11 cellular contexts compared by ENCODE assay signal in the genomic region with DNA sequence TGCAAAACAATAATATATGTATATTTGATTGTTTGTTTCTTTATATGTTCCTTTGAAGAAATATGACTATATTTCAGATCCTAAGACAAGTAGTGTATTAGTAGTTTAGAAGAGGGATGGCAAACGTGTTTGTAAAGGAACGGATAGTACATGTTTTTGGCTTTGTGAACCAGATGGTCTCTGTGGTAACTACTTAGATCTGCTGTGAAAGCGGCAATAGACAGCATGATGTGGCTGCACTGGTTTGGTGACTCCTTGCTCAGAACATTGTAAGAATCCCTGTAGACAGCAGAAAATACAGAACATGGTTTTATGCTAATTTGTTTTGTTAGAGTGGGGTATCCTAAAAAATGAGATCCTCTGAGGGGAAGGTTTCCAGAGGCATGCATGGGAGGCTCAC. TPM values are rescaled to one million over a fixed set of nuclear protein-coding genes. Genes with fewer than 3 reads are reported as not detected.
DNase-seq lines count a peak whose midpoint lies in the region; ATAC-seq lines count a peak whose summit lies in the region.
"Had no signal": no experiment of that assay in that cellular context is flagged by ENCODE, and none has a peak within 500 bp of the region (broad histone marks: within the 10 kb centered on the region; RNA-seq: fewer than 3 reads in every experiment).

No MANE protein-coding gene starts in this region.

- peaks cover 45% of the 10 kb centered on the region for H3K4me1 Mint-ChIP-seq in activated naive CD8-positive, alpha-beta T cell (ENCODE audit: low read depth)
- peaks cover 36% of the 10 kb centered on the region for H3K4me1 Mint-ChIP-seq in activated naive CD8-positive, alpha-beta T cell treated with anti-CD3 and anti-CD28 coated beads for 36 hours
- peaks cover 6% of the 10 kb centered on the region for H3K4me1 Mint-ChIP-seq in activated T-helper 17 cell treated with anti-CD3 and anti-CD28 coated beads, Interleukin-2, amount 50 U/mL, for 72 hours
- peaks cover 57% of the 10 kb centered on the region for H3K4me1 Mint-ChIP-seq in stimulated activated memory B cell treated with anti-CD40 and anti-IgM and Interleukin-4, amounts not matched to agents 10 μg/mL and 1 μg/mL and 100 μg/mL, for 72 hours

- no peaks in the 10 kb centered on the region for H3K9me3 Mint-ChIP-seq in activated naive CD8-positive, alpha-beta T cell (ENCODE audit: low read depth)
- no peaks in the 10 kb centered on the region for H3K9me3 Mint-ChIP-seq in activated naive CD8-positive, alpha-beta T cell treated with anti-CD3 and anti-CD28 coated beads for 36 hours
- H3K9me3 Mint-ChIP-seq in activated T-helper 17 cell treated with anti-CD3 and anti-CD28 coated beads, Interleukin-2, amount 50 U/mL, for 72 hours, result no peaks in the 10 kb centered on the region
- H3K9me3 Mint-ChIP-seq in stimulated activated memory B cell treated with anti-CD40 and anti-IgM and Interleukin-4, amounts not matched to agents 10 μg/mL and 1 μg/mL and 100 μg/mL, for 72 hours, result no peaks in the 10 kb centered on the region
- H3K9me3 Mint-ChIP-seq: stimulated activated naive CD8-positive, alpha-beta T cell treated with anti-CD3 and anti-CD28 coated beads, Interleukin-15, amount 100 ng/mL, for 72 hours had no signal

- peak overlapping the region; percentile 42 for H3K27ac Mint-ChIP-seq in activated naive CD8-positive, alpha-beta T cell
- H3K27ac Mint-ChIP-seq in activated naive CD8-positive, alpha-beta T cell treated with anti-CD3 and anti-CD28 coated beads for 36 hours, result no peak overlapping the region
- H3K27ac Mint-ChIP-seq in activated T-helper 17 cell treated with anti-CD3 and anti-CD28 coated beads, Interleukin-2, amount 50 U/mL, for 72 hours, result no peak overlapping the region
- peak overlapping the region; percentile 94 for H3K27ac Mint-ChIP-seq in stimulated activated memory B cell treated with anti-CD40 and anti-IgM and Interleukin-4, amounts not matched to agents 10 μg/mL and 1 μg/mL and 100 μg/mL, for 72 hours
- H3K27ac Mint-ChIP-seq: stimulated activated naive CD8-positive, alpha-beta T cell treated with anti-CD3 and anti-CD28 coated beads, Interleukin-15, amount 100 ng/mL, for 72 hours had no signal

- peaks cover 5% of the 10 kb centered on the region for H3K36me3 Mint-ChIP-seq in activated naive CD8-positive, alpha-beta T cell
- peaks cover 8% of the 10 kb centered on the region for H3K36me3 Mint-ChIP-seq in activated naive CD8-positive, alpha-beta T cell treated with anti-CD3 and anti-CD28 coated beads for 36 hours
- H3K36me3 Mint-ChIP-seq in activated T-helper 17 cell treated with anti-CD3 and anti-CD28 coated beads, Interleukin-2, amount 50 U/mL, for 72 hours (ENCODE audit: low read depth), result peaks cover 27% of the 10 kb centered on the region
- H3K36me3 Mint-ChIP-seq in stimulated activated memory B cell treated with anti-CD40 and anti-IgM and Interleukin-4, amounts not matched to agents 10 μg/mL and 1 μg/mL and 100 μg/mL, for 72 hours, result peaks cover 28% of the 10 kb centered on the region

- H3K27me3 Mint-ChIP-seq in activated naive CD8-positive, alpha-beta T cell, result no peaks in the 10 kb centered on the region
- H3K27me3 Mint-ChIP-seq in activated naive CD8-positive, alpha-beta T cell treated with anti-CD3 and anti-CD28 coated beads for 36 hours, result no peaks in the 10 kb centered on the region
- no peaks in the 10 kb centered on the region for H3K27me3 Mint-ChIP-seq in activated T-helper 17 cell treated with anti-CD3 and anti-CD28 coated beads, Interleukin-2, amount 50 U/mL, for 72 hours
- H3K27me3 Mint-ChIP-seq in stimulated activated memory B cell treated with anti-CD40 and anti-IgM and Interleukin-4, amounts not matched to agents 10 μg/mL and 1 μg/mL and 100 μg/mL, for 72 hours, result no peaks in the 10 kb centered on the region
- H3K27me3 Mint-ChIP-seq: stimulated activated naive CD8-positive, alpha-beta T cell treated with anti-CD3 and anti-CD28 coated beads, Interleukin-15, amount 100 ng/mL, for 72 hours had no signal

- ATAC-seq in HG02610 (IDR thresholded peaks at IDR 0.05; ENCODE audit: unreplicated experiment) (peak; percentile 20), GM19452 (IDR thresholded peaks at IDR 0.05; ENCODE audit: unreplicated experiment) (no peak)
- no peak for ATAC-seq in activated T-helper 17 cell treated with anti-CD3 and anti-CD28 coated beads, Interleukin-2, amount 50 U/mL, for 72 hours (replicated peaks)
- ATAC-seq in stimulated activated memory B cell treated with anti-CD40 and anti-IgM and Interleukin-4, amounts not matched to agents 10 μg/mL and 1 μg/mL and 100 μg/mL, for 72 hours, result no peak
- ATAC-seq: stimulated activated naive CD8-positive, alpha-beta T cell treated with anti-CD3 and anti-CD28 coated beads, Interleukin-15, amount 100 ng/mL, for 72 hours had no signal

- H3K4me3 Mint-ChIP-seq in activated naive CD8-positive, alpha-beta T cell, result no peak overlapping the region
- no peak overlapping the region for H3K4me3 Mint-ChIP-seq in activated naive CD8-positive, alpha-beta T cell treated with anti-CD3 and anti-CD28 coated beads for 36 hours
- peak overlapping the region; percentile 5 for H3K4me3 Mint-ChIP-seq in activated T-helper 17 cell treated with anti-CD3 and anti-CD28 coated beads, Interleukin-2, amount 50 U/mL, for 72 hours
- peak overlapping the region; percentile 100 for H3K4me3 Mint-ChIP-seq in stimulated activated memory B cell treated with anti-CD40 and anti-IgM and Interleukin-4, amounts not matched to agents 10 μg/mL and 1 μg/mL and 100 μg/mL, for 72 hours

- no peak for DNase-seq in activated naive CD8-positive, alpha-beta T cell treated with anti-CD3 and anti-CD28 coated beads for 36 hours
- no peak for DNase-seq in stimulated activated CD4-positive, alpha-beta T cell treated with anti-CD3 and anti-CD28 coated beads, Interleukin-4, amount 100 ng/mL, for 4 hours
- DNase-seq in NCI-H1436 treated with DMSO at 0.1 percent for 48 hours (lab: John Stamatoyannopoulos, UW), result no peak
- DNase-seq: activated CD8-positive, alpha-beta memory T cell treated with anti-CD3 and anti-CD28 coated beads, Interleukin-2, amount 50 U/mL, for 4 hours; kidney; stimulated activated naive CD8-positive, alpha-beta T cell treated with anti-CD3 and anti-CD28 coated beads, Interleukin-15, amount 100 ng/mL, for 72 hours had no signal

RNA-seq across cellular contexts. Expression of a gene that starts 3.1 kb away (rescaled TPM):
- total RNA-seq in activated naive CD8-positive, alpha-beta T cell treated with anti-CD3 and anti-CD28 coated beads for 36 hours, result 10 to 100 TPM; 57.2 to 57.4 TPM
- 10 to 100 TPM; 41.3 to 61.9 TPM for total RNA-seq in activated T-helper 17 cell treated with anti-CD3 and anti-CD28 coated beads, Interleukin-2, amount 50 U/mL, for 72 hours

RNA-seq across cellular contexts. Expression of a gene that starts 58.5 kb away (rescaled TPM):
- total RNA-seq in activated naive CD8-positive, alpha-beta T cell treated with anti-CD3 and anti-CD28 coated beads for 36 hours, result 100 to 1,000 TPM; 236 to 250 TPM
- 100 to 1,000 TPM; 109 to 165 TPM for total RNA-seq in activated T-helper 17 cell treated with anti-CD3 and anti-CD28 coated beads, Interleukin-2, amount 50 U/mL, for 72 hours

Comparison
In these comparisons a context has a peak if more than half of its experiments do, and no peak if none do; other contexts are left out.
1. H3K27ac Mint-ChIP-seq: peak in activated naive CD8-positive, alpha-beta T cell (single experiment) and stimulated activated memory B cell treated with anti-CD40 and anti-IgM and Interleukin-4, amounts not matched to agents 10 μg/mL and 1 μg/mL and 100 μg/mL, for 72 hours (single experiment); none in activated naive CD8-positive, alpha-beta T cell treated with anti-CD3 and anti-CD28 coated beads for 36 hours (single experiment) and activated T-helper 17 cell treated with anti-CD3 and anti-CD28 coated beads, Interleukin-2, amount 50 U/mL, for 72 hours (single experiment).
2. H3K4me3 Mint-ChIP-seq: peak in activated T-helper 17 cell treated with anti-CD3 and anti-CD28 coated beads, Interleukin-2, amount 50 U/mL, for 72 hours (single experiment) and stimulated activated memory B cell treated with anti-CD40 and anti-IgM and Interleukin-4, amounts not matched to agents 10 μg/mL and 1 μg/mL and 100 μg/mL, for 72 hours (single experiment); none in activated naive CD8-positive, alpha-beta T cell (single experiment) and activated naive CD8-positive, alpha-beta T cell treated with anti-CD3 and anti-CD28 coated beads for 36 hours (single experiment).